22 cellular contexts compared by ENCODE assay signal in the genomic region with DNA sequence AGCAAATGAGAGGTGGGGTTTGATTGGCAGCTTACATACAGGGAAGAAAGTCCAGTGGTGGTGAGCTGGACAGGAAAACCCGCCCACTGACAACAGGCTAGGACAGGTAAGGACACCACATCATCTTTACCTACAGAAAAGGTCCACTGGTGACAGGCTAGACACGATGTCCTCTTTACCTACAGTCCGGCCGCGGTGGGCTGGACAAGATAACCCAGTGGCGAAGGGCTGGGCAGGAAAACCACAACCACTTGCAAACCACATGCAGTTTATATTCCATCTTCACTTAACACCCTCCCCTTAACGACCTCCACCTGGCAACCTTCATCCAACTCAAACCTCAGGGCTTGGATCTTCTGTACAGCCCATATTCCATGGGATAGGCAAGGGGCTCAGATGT. TPM values are rescaled to one million over a fixed set of nuclear protein-coding genes. Genes with fewer than 3 reads are reported as not detected.
"Had no signal": no experiment of that assay in that cellular context is flagged by ENCODE, and none has a peak within 500 bp of the region (broad histone marks: within the 10 kb centered on the region; RNA-seq: fewer than 3 reads in every experiment).

No MANE protein-coding gene starts in this region.

- H3K27me3 ChIP-seq: ovary, right atrium auricular region, thyroid gland had no signal

- H3K9me3 ChIP-seq: heart left ventricle, left lung, ovary, psoas muscle, right atrium auricular region, thyroid gland had no signal

- H3K36me3 ChIP-seq: heart left ventricle, left lung, ovary, right atrium auricular region, thyroid gland had no signal

- ATAC-seq: activated CD4-positive, alpha-beta T cell treated with anti-CD3 and anti-CD28 coated beads for 36 hours; activated T-cell treated with anti-CD3 and anti-CD28 coated beads, Interleukin-2, amount 50 U/mL, for 4 hours; heart left ventricle; left lung; naive thymus-derived CD4-positive, alpha-beta T cell; psoas muscle; T-helper 17 cell had no signal

- H3K4me1 ChIP-seq: psoas muscle had no signal

- H3K4me3 ChIP-seq: heart left ventricle, left lung, lung, ovary, psoas muscle, right atrium auricular region, thyroid gland had no signal

- DNase-seq: activated B cell treated with CpG ODN at 0.5 μM for 24 hours; activated CD4-positive, alpha-beta T cell treated with anti-CD3 and anti-CD28 coated beads for 36 hours; activated CD4-positive, alpha-beta T cell treated with anti-CD3 and anti-CD28 coated beads, Interleukin-2, amount 50 U/mL, for 4 hours; activated CD8-positive, alpha-beta memory T cell treated with anti-CD3 and anti-CD28 coated beads, Interleukin-2, amount 50 U/mL, for 4 hours; activated naive CD4-positive, alpha-beta T cell treated with anti-CD3 and anti-CD28 coated beads for 36 hours; activated naive CD8-positive, alpha-beta T cell treated with anti-CD3 and anti-CD28 coated beads, Interleukin-2, amount 10 ng/mL, durations not matched to agents 7 days and 5 days; activated T-cell treated with anti-CD3 and anti-CD28 coated beads, Interleukin-2, amount 50 U/mL, for 4 hours; amniotic stem cell; endodermal cell; heart left ventricle; left lung; naive thymus-derived CD4-positive, alpha-beta T cell; ovary; psoas muscle; stimulated activated CD4-positive, alpha-beta T cell treated with anti-CD3 and anti-CD28 coated beads, Interleukin-4, amount 100 ng/mL, for 24 hours; stimulated activated naive CD4-positive, alpha-beta T cell treated with Interleukin-2 at 50 U/mL for 16 hours; SW 1271; T-helper 17 cell; thyroid gland had no signal

- H3K27ac ChIP-seq: epithelial cell of prostate, heart left ventricle, left lung, ovary, psoas muscle, right atrium auricular region, thyroid gland had no signal

RNA-seq across cellular contexts. Expression of a gene that starts 5.0 kb away (rescaled TPM):
- total RNA-seq: activated naive CD8-positive, alpha-beta T cell treated with anti-CD3 and anti-CD28 coated beads, Interleukin-2, amount 10 ng/mL, durations not matched to agents 7 days and 5 days; endodermal cell had no signal
